Comparison of ENCODE assay signal across 8 cellular contexts in genomic region chr4:110516106-110516922, GRCh38. TPM values are rescaled to one million over a fixed set of nuclear protein-coding genes. Genes with fewer than 3 reads are reported as not detected.
DNase-seq lines count a peak whose midpoint lies in the region; ATAC-seq and TF ChIP-seq lines count a peak whose summit lies in the region.

No MANE protein-coding gene starts in this region.

- no peaks in the 10 kb centered on the region for H4K20me1 ChIP-seq in IMR-90 (ENCODE audit: insufficient read depth, low read length)

- H3K56ac ChIP-seq in IMR-90 (ENCODE audit: extremely low read depth, insufficient read depth, low read length) = no peak overlapping the region

- peak; percentile 69 for TF ChIP-seq CTCF in IMR-90 (conservative IDR thresholded peaks at IDR 0.05; ENCODE audit: low read depth, low read length)
- TF ChIP-seq CTCF in tibial nerve (IDR thresholded peaks at IDR 0.05) = peak; percentile 50 to 73 (median 59)

- no peak overlapping the region for H3K27ac ChIP-seq in IMR-90 (ENCODE audit: insufficient read depth, low read length)
- H3K27ac ChIP-seq in tibial nerve = peak overlapping the region in 1 of 4 donors; percentile 35

- H3K9me1 ChIP-seq in IMR-90 (ENCODE audit: insufficient read depth, low read length) = no peaks in the 10 kb centered on the region

- dilution Hi-C loops in IMR-90 (cut with HindIII; ENCODE audit: low sequenced_read_pairs, unreplicated experiment) = no loop called here

- no peak overlapping the region for H4K91ac ChIP-seq in IMR-90 (ENCODE audit: insufficient read depth, low read depth, low read length)

- H3K4me3 ChIP-seq in IMR-90 (ENCODE audit: insufficient read depth, low read depth, low read length) (peak overlapping the region; percentile 39; the same call in 1 of the 2 replicates), tibial nerve (peak overlapping the region; percentile 5 to 46 (median 34))

- POLR2A ChIA-PET in IMR-90 (lab: Charles Lee; ENCODE audit: unreplicated experiment) = no interaction called here

- no peaks in the 10 kb centered on the region for H3K27me3 ChIP-seq in IMR-90 (ENCODE audit: control insufficient read depth, insufficient read depth, low read length)
- H3K27me3 ChIP-seq in tibial nerve = no peaks in the 10 kb centered on the region

- TF ChIP-seq POLR2A in IMR-90 (IDR thresholded peaks at IDR 0.05; ENCODE audit: low read depth, low read length) (no peak), tibial nerve (IDR thresholded peaks at IDR 0.05) (no peak)

- H3K9me3 ChIP-seq in IMR-90 (ENCODE audit: control insufficient read depth, insufficient read depth, low read length) (no peaks in the 10 kb centered on the region), tibial nerve (no peaks in the 10 kb centered on the region)

- BruUV-seq in IMR-90 (replicated peaks; lab: Mats Ljungman, UMichigan) = no TSS peak

- no peaks in the 10 kb centered on the region for H3K36me3 ChIP-seq in IMR-90 (ENCODE audit: control insufficient read depth, insufficient read depth, low read length)
- no peaks in the 10 kb centered on the region for H3K36me3 ChIP-seq in tibial nerve

- WGBS in IMR-90 (ENCODE audit: extremely low coverage in 2 of 2, insufficient read length in 1 of 2), 2 experiments = no CpG with 5 or more reads among the region's 8 CpGs
- 29 to 37% methylated on average over 8 of the region's 8 CpGs for WGBS in tibial nerve, 2 donors

- no peak overlapping the region for H2BK5ac ChIP-seq in IMR-90 (ENCODE audit: low read depth, low read length, poor library complexity, severe bottlenecking)

- peak; percentile 94 for ATAC-seq in GM21423 (IDR thresholded peaks at IDR 0.05; ENCODE audit: unreplicated experiment)
- ATAC-seq in IMR-90 (ENCODE audit: low read depth) = peak; percentile 87

- H3K79me1 ChIP-seq in IMR-90 (ENCODE audit: low read depth in 1 of 2, low read length in 2 of 2) = no peaks in the 10 kb centered on the region

- CTCF ChIA-PET in IMR-90 (lab: Yijun Ruan, JAX) = interaction anchor here (0.5 to 1.8 kb wide), 4 partner anchors 34 to 567 kb away, joined by 4 to 8 read pairs (median 4); no protein-coding TSS in a partner anchor

- no peak overlapping the region for H3K23ac ChIP-seq in IMR-90 (ENCODE audit: low read depth, low read length)

- H3K9ac ChIP-seq in IMR-90 (ENCODE audit: low read depth, low read length) = no peak overlapping the region

- peak; percentile 50 for TF ChIP-seq RAD21 in IMR-90 (IDR thresholded peaks at IDR 0.05; ENCODE audit: low read length)

- H2BK15ac ChIP-seq in IMR-90 (ENCODE audit: low read depth, low read length) = no peak overlapping the region

- H2BK120ac ChIP-seq in IMR-90 (ENCODE audit: low read depth, low read length) = no peak overlapping the region

- no peak overlapping the region for H2AK5ac ChIP-seq in IMR-90 (ENCODE audit: low read depth, low read length)

- no peak overlapping the region for H3K4ac ChIP-seq in IMR-90 (ENCODE audit: low read depth, low read length)

- H4K5ac ChIP-seq in IMR-90 (ENCODE audit: low read depth, low read length) = no peak overlapping the region

- H2BK20ac ChIP-seq in IMR-90 (ENCODE audit: low read depth, low read length) = no peak overlapping the region

- peak overlapping the region; percentile 48 for H3K4me2 ChIP-seq in IMR-90 (ENCODE audit: low read depth, low read length)

- peak overlapping the region; percentile 79 for H2AFZ ChIP-seq in IMR-90 (replicated peaks; ENCODE audit: low read length, poor library complexity)

- intact Hi-C loops in IMR-90 (cut with micrococcal nuclease) = loop anchor here (1.0 to 10.0 kb wide), 3 partner anchors 517 to 1516 kb away; no protein-coding TSS in a partner anchor

- in situ Hi-C loops in IMR-90 (cut with MboI; ENCODE audit: low sequenced_read_pairs) = loop anchor here (5.0 to 25.0 kb wide), 3 partner anchors 204 to 1104 kb away; no protein-coding TSS in a partner anchor

- no peak overlapping the region for H3K18ac ChIP-seq in IMR-90 (ENCODE audit: low read depth, low read length)

- no peak overlapping the region for H2AK9ac ChIP-seq in IMR-90 (replicated peaks; ENCODE audit: low read depth, low read length, poor library complexity)

- DNase-seq in DMS153 (lab: John Stamatoyannopoulos, UW) = peak; percentile 82
- DNase-seq in IMR-90 = peak; percentile 51
- DNase-seq in SHP77 treated with DMSO at 0.1 percent for 48 hours (lab: John Stamatoyannopoulos, UW) = peak; percentile 25
- DNase-seq in activated naive CD4-positive, alpha-beta T cell (lab: John Stamatoyannopoulos, UW) = peak; percentile 4 to 46 (median 27)
- peak; percentile 46 for DNase-seq in globus pallidus (ENCODE audit: low spot score)
- peak; percentile 62 for DNase-seq in pons (ENCODE audit: low spot score)
- peak; percentile 21 to 65 for DNase-seq in tibial nerve (ENCODE audit: low spot score in 2 of 2)

- no peak overlapping the region for H4K8ac ChIP-seq in IMR-90 (ENCODE audit: low read depth in 2 of 2, low read length in 2 of 2)

- no peak for TF ChIP-seq EP300 in tibial nerve (IDR thresholded peaks at IDR 0.05)

- no peak overlapping the region for H3K14ac ChIP-seq in IMR-90 (replicated peaks; ENCODE audit: low read depth, low read length)

- no peaks in the 10 kb centered on the region for H3K4me1 ChIP-seq in IMR-90 (ENCODE audit: control insufficient read depth, insufficient read depth, low read length)
- H3K4me1 ChIP-seq in tibial nerve = peaks cover 0 to 5% (median 0%) of the 10 kb centered on the region in 4 donors

TF ChIP-seq in IMR-90, 13 proteins besides CTCF, POLR2A, EP300 and RAD21:
- TF ChIP-seq RFX5 (IDR thresholded peaks at IDR 0.05; ENCODE audit: low read depth, low read length) = no peak
- TF ChIP-seq SMC3 (IDR thresholded peaks at IDR 0.05; ENCODE audit: low read depth, low read length) = peak; percentile 64
- TF ChIP-seq MXI1 (IDR thresholded peaks at IDR 0.05; ENCODE audit: borderline replicate concordance, low read depth, low read length) = no peak

RNA-seq across cellular contexts. Expression of gene ENPEP, which starts 40.4 kb away (rescaled TPM):
- 0.18 and 0.28 TPM in 2 replicates for total RNA-seq in IMR-90 (2012; rRNA removed)
- 0.07 and 0.12 TPM in 2 replicates for polyA plus RNA-seq in IMR-90 (2012; rRNA removed)
- polyA plus RNA-seq in IMR-90 (2012; cell fraction: cytosol; rRNA removed) = 0.03 and 0.04 TPM in 2 replicates
- 0.03 and 0.13 TPM in 2 replicates for polyA plus RNA-seq in IMR-90 (2012; cell fraction: nucleus; rRNA removed; ENCODE audit: low replicate concordance)
- 1 to 10 TPM; 3.7 to 6.3 (median 4.2) TPM for total RNA-seq in tibial nerve

Comparison
In these comparisons a context has a peak if more than half of its experiments do, and no peak if none do; other contexts are left out.
1. DNase-seq: peak in every context shown above with its lines; median percentile 82 in DMS153; 62 in pons; 51 in IMR-90; 46 in globus pallidus; 43 in tibial nerve; 27 in activated naive CD4-positive, alpha-beta T cell; 25 in SHP77 treated with DMSO at 0.1 percent for 48 hours.